In the genomic region with DNA sequence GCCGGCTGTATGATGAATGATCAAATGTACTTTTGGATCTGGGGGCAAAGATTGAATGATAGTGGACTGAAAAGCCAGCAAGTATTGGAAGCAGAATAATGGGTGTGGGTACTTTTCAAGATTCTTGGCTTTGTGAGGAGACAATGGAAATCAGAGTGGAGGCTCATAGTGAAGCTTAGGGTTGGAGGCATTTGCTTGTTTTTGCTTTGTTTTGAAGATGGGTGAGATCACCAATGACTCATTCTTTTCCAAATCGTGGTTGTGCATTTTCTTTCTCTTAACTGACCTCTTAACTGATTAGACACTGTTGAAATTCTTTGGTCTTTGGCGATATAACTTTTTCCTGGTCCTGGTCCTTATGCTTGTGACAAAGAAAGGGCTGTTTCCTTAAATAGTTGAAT, we compare ENCODE assay signal across 11 cellular contexts.
DNase-seq lines count a peak whose midpoint lies in the region; ATAC-seq lines count a peak whose summit lies in the region.
"Had no signal": no experiment of that assay in that cellular context is flagged by ENCODE, and none has a peak within 500 bp of the region (broad histone marks: within the 10 kb centered on the region; RNA-seq: fewer than 3 reads in every experiment).

No MANE protein-coding gene starts in this region.

- no peak for ATAC-seq in GM21515 (IDR thresholded peaks at IDR 0.05; ENCODE audit: unreplicated experiment)

- peak; percentile 44 for DNase-seq in AG08396 (ENCODE audit: low spot score)
- DNase-seq in HS-27A (ENCODE audit: low read depth) = peak; percentile 34
- DNase-seq in amniotic stem cell (lab: John Stamatoyannopoulos, UW) = peak; percentile 43
- peak; percentile 72 for DNase-seq in kidney tubule cell (ENCODE audit: low spot score)
- no peak for DNase-seq in NCI-H748 (lab: John Stamatoyannopoulos, UW; ENCODE audit: unreplicated experiment)
- DNase-seq in activated CD8-positive, alpha-beta memory T cell treated with anti-CD3 and anti-CD28 coated beads for 24 hours = no peak
- no peak for DNase-seq in Ammon's horn (ENCODE audit: low spot score)
- DNase-seq: activated CD4-positive, alpha-beta T cell treated with anti-CD3 and anti-CD28 coated beads, Interleukin-2, amount 50 U/mL, for 4 hours; NCI-H345; posterior cingulate gyrus had no signal

Comparison
In these comparisons a context has a peak if more than half of its experiments do, and no peak if none do; other contexts are left out.
1. DNase-seq: peak in AG08396 (single experiment), HS-27A (single experiment), amniotic stem cell (single experiment) and kidney tubule cell (single experiment); none in NCI-H748 (single experiment), activated CD8-positive, alpha-beta memory T cell treated with anti-CD3 and anti-CD28 coated beads for 24 hours (single experiment) and Ammon's horn (single experiment).